In genomic region chr4:185656467-185656890, GRCh38 we compare ENCODE assay signal across 9 cellular contexts.
DNase-seq lines count a peak whose midpoint lies in the region; ATAC-seq and TF ChIP-seq lines count a peak whose summit lies in the region.
"Had no signal": no experiment of that assay in that cellular context is flagged by ENCODE, and none has a peak within 500 bp of the region (broad histone marks: within the 10 kb centered on the region; RNA-seq: fewer than 3 reads in every experiment).

No MANE protein-coding gene starts in this region.

- CTCF ChIA-PET in MCF 10A (lab: Yijun Ruan, JAX) = interaction anchor here (0.7 kb wide), 1 partner anchor 316 kb away, joined by 3 read pairs; no protein-coding TSS in a partner anchor
- CTCF ChIA-PET in activated CD4-positive, alpha-beta memory T cell treated with anti-CD3 and anti-CD28 coated beads for 36 hours (lab: Charles Lee) = interaction anchor here (0.6 kb wide), 1 partner anchor 10 kb away, joined by 3 read pairs; no protein-coding TSS in a partner anchor

- no peaks in the 10 kb centered on the region for H3K27me3 Mint-ChIP-seq in MCF 10A (ENCODE audit: insufficient read depth, unreplicated experiment)
- H3K27me3 Mint-ChIP-seq in activated T-helper 17 cell treated with anti-CD3 and anti-CD28 coated beads, Interleukin-2, amount 50 U/mL, for 72 hours = peaks cover 11% of the 10 kb centered on the region
- peaks cover 2% of the 10 kb centered on the region for H3K27me3 Mint-ChIP-seq in activated CD4-positive, alpha-beta memory T cell treated with anti-CD3 and anti-CD28 coated beads for 36 hours

- POLR2A ChIA-PET in MCF 10A (lab: Yijun Ruan, JAX) = interaction anchor here (0.9 kb wide), 1 partner anchor 183 kb away, joined by 3 read pairs; no protein-coding TSS in a partner anchor
- POLR2A ChIA-PET in activated CD4-positive, alpha-beta memory T cell treated with anti-CD3 and anti-CD28 coated beads for 36 hours (lab: Charles Lee) = no interaction called here

- H3K36me3 Mint-ChIP-seq in MCF 10A (ENCODE audit: insufficient read depth, unreplicated experiment) = peaks cover 12% of the 10 kb centered on the region
- no peaks in the 10 kb centered on the region for H3K36me3 Mint-ChIP-seq in activated T-helper 17 cell treated with anti-CD3 and anti-CD28 coated beads, Interleukin-2, amount 50 U/mL, for 72 hours (ENCODE audit: low read depth)
- no peaks in the 10 kb centered on the region for H3K36me3 Mint-ChIP-seq in activated CD4-positive, alpha-beta memory T cell treated with anti-CD3 and anti-CD28 coated beads for 36 hours

- DNase-seq in Daoy (ENCODE audit: low read depth) = peak; percentile 3
- no peak for DNase-seq in MCF 10A (ENCODE audit: unreplicated experiment)
- DNase-seq in hypothalamus (lab: John Stamatoyannopoulos, UW) = peak in 29 of 51 donors; percentile 6 to 59 (median 25)
- DNase-seq in retinal pigment epithelial cell (ENCODE audit: low read depth) = peak; percentile 35
- no peak for DNase-seq in SK-N-DZ (ENCODE audit: low spot score)
- DNase-seq in activated CD4-positive, alpha-beta memory T cell treated with anti-CD3 and anti-CD28 coated beads for 36 hours = no peak
- DNase-seq: glutamatergic neuron had no signal

- peaks cover 6% of the 10 kb centered on the region for H3K4me1 Mint-ChIP-seq in MCF 10A (ENCODE audit: insufficient read depth, unreplicated experiment)
- H3K4me1 Mint-ChIP-seq in activated T-helper 17 cell treated with anti-CD3 and anti-CD28 coated beads, Interleukin-2, amount 50 U/mL, for 72 hours = no peaks in the 10 kb centered on the region
- no peaks in the 10 kb centered on the region for H3K4me1 Mint-ChIP-seq in activated CD4-positive, alpha-beta memory T cell treated with anti-CD3 and anti-CD28 coated beads for 36 hours (ENCODE audit: low read depth)

- H3K4me3 Mint-ChIP-seq in MCF 10A (ENCODE audit: unreplicated experiment) = no peak overlapping the region
- no peak overlapping the region for H3K4me3 Mint-ChIP-seq in activated T-helper 17 cell treated with anti-CD3 and anti-CD28 coated beads, Interleukin-2, amount 50 U/mL, for 72 hours
- no peak overlapping the region for H3K4me3 Mint-ChIP-seq in activated CD4-positive, alpha-beta memory T cell treated with anti-CD3 and anti-CD28 coated beads for 36 hours

- peak overlapping the region; percentile 66 for H3K27ac Mint-ChIP-seq in MCF 10A (ENCODE audit: low read depth, unreplicated experiment)
- no peak overlapping the region for H3K27ac Mint-ChIP-seq in activated T-helper 17 cell treated with anti-CD3 and anti-CD28 coated beads, Interleukin-2, amount 50 U/mL, for 72 hours
- no peak overlapping the region for H3K27ac Mint-ChIP-seq in activated CD4-positive, alpha-beta memory T cell treated with anti-CD3 and anti-CD28 coated beads for 36 hours

- TF ChIP-seq CTCF in MCF 10A (IDR thresholded peaks at IDR 0.05; ENCODE audit: unreplicated experiment) (no peak), retinal pigment epithelial cell (conservative IDR thresholded peaks at IDR 0.05; ENCODE audit: low read depth, low read length) (peak; percentile 71)

- intact Hi-C loops in MCF 10A (cut with micrococcal nuclease) = no loop called here
- intact Hi-C loops in activated CD4-positive, alpha-beta memory T cell treated with anti-CD3 and anti-CD28 coated beads for 36 hours (cut with micrococcal nuclease) = no loop called here

- no peak for ATAC-seq in activated T-helper 17 cell treated with anti-CD3 and anti-CD28 coated beads, Interleukin-2, amount 50 U/mL, for 72 hours (replicated peaks)
- no peak for ATAC-seq in GM19351 (IDR thresholded peaks at IDR 0.05; ENCODE audit: unreplicated experiment)

- no peaks in the 10 kb centered on the region for H3K9me3 Mint-ChIP-seq in MCF 10A (ENCODE audit: unreplicated experiment)
- H3K9me3 Mint-ChIP-seq in activated T-helper 17 cell treated with anti-CD3 and anti-CD28 coated beads, Interleukin-2, amount 50 U/mL, for 72 hours = no peaks in the 10 kb centered on the region
- H3K9me3 Mint-ChIP-seq in activated CD4-positive, alpha-beta memory T cell treated with anti-CD3 and anti-CD28 coated beads for 36 hours = no peaks in the 10 kb centered on the region

- peak overlapping the region; percentile 33 for H3K4me3 ChIP-seq in retinal pigment epithelial cell (ENCODE audit: low read length)

- BruUV-seq in MCF 10A (replicated peaks; lab: Mats Ljungman, UMichigan) = no TSS peak

Comparison
In these comparisons a context has a peak if more than half of its experiments do, and no peak if none do; other contexts are left out.
1. DNase-seq: peak in Daoy (single experiment), hypothalamus (29 of 51) and retinal pigment epithelial cell (single experiment); none in MCF 10A (single experiment), SK-N-DZ (single experiment) and activated CD4-positive, alpha-beta memory T cell treated with anti-CD3 and anti-CD28 coated beads for 36 hours (single experiment).